ENCODE assay signal across 8 cellular contexts in the genomic region with DNA sequence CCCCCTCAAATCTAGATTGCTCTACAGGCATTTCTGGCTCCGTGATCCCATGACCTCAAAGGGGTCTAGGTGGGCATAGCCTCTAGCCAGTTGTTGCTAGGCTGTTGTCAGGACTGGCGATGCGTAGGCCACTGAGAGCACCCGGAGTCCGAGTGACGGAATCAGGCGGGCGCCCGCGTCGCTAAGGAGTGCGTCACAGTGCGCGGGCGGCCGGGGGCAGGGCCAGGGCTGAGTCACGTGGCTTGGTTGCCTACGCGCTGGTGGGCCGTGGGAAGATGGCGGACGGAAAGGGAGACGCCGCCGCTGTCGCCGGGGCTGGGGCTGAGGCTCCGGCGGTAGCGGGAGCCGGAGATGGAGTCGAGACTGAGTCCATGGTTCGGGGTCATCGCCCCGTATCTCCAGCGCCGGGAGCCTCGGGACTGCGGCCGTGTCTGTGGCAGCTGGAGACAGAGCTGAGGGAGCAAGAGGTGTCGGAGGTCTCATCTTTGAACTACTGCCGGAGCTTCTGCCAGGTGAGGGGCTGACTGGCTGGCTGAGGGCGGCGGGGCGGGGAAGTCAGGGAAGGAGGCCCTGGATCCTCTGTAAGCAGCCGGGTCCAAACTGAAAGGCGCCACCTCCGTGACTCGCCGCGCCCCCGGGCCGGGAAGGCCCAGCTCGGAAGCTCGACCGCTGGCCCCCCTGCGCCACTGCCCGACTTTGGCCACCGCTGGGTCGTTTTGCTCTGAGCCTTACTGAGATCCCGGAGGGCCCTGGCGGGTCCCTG.
DNase-seq lines count a peak whose midpoint lies in the region; ATAC-seq, FAIRE-seq and TF ChIP-seq lines count a peak whose summit lies in the region.

A gene with protein sequence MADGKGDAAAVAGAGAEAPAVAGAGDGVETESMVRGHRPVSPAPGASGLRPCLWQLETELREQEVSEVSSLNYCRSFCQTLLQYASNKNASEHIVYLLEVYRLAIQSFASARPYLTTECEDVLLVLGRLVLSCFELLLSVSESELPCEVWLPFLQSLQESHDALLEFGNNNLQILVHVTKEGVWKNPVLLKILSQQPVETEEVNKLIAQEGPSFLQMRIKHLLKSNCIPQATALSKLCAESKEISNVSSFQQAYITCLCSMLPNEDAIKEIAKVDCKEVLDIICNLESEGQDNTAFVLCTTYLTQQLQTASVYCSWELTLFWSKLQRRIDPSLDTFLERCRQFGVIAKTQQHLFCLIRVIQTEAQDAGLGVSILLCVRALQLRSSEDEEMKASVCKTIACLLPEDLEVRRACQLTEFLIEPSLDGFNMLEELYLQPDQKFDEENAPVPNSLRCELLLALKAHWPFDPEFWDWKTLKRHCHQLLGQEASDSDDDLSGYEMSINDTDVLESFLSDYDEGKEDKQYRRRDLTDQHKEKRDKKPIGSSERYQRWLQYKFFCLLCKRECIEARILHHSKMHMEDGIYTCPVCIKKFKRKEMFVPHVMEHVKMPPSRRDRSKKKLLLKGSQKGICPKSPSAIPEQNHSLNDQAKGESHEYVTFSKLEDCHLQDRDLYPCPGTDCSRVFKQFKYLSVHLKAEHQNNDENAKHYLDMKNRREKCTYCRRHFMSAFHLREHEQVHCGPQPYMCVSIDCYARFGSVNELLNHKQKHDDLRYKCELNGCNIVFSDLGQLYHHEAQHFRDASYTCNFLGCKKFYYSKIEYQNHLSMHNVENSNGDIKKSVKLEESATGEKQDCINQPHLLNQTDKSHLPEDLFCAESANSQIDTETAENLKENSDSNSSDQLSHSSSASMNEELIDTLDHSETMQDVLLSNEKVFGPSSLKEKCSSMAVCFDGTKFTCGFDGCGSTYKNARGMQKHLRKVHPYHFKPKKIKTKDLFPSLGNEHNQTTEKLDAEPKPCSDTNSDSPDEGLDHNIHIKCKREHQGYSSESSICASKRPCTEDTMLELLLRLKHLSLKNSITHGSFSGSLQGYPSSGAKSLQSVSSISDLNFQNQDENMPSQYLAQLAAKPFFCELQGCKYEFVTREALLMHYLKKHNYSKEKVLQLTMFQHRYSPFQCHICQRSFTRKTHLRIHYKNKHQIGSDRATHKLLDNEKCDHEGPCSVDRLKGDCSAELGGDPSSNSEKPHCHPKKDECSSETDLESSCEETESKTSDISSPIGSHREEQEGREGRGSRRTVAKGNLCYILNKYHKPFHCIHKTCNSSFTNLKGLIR (N-terminal part only) (plus strand): TSS at position 263 of the 763 bp plus-strand sequence. CDS start 13 bp downstream, at position 276.

- peak within 1 kb of the TSS; percentile 91 for H3K4me3 ChIP-seq in astrocyte of the cerebellum (ENCODE audit: low read depth, low read length)

- no peak for TF ChIP-seq CTCF in astrocyte of the cerebellum (IDR thresholded peaks at IDR 0.05; ENCODE audit: low read depth, low read length, missing control alignments)

- peak; percentile 95 for FAIRE-seq in GM18507 (lab: Jason Lieb, UNC)

- ATAC-seq in HG03025 (IDR thresholded peaks at IDR 0.05; ENCODE audit: low FRiP score, unreplicated experiment) (peak; percentile 87), GM18870 (IDR thresholded peaks at IDR 0.05; ENCODE audit: unreplicated experiment) (no peak)

- in situ Hi-C loops in astrocyte of the cerebellum (cut with HindIII; ENCODE audit: low sequenced_read_pairs), result no loop called here

- DNase-seq in GM18507 (ENCODE audit: extremely low spot score, insufficient read length, low read depth), result peak; percentile 86
- DNase-seq in NCI-H2081 treated with DMSO at 0.1 percent for 48 hours (lab: John Stamatoyannopoulos, UW), result peak; percentile 91
- DNase-seq in T1000 (lab: John Stamatoyannopoulos, UW), result peak; percentile 92
- DNase-seq in astrocyte of the cerebellum (ENCODE audit: low read depth), result peak; percentile 83
- peak; percentile 90 to 94 for DNase-seq in hippocampal formation (lab: John Stamatoyannopoulos, UW)
- DNase-seq in retina, result peak; percentile 99
